Comparison of ENCODE assay signal across 8 cellular contexts in the genomic region with DNA sequence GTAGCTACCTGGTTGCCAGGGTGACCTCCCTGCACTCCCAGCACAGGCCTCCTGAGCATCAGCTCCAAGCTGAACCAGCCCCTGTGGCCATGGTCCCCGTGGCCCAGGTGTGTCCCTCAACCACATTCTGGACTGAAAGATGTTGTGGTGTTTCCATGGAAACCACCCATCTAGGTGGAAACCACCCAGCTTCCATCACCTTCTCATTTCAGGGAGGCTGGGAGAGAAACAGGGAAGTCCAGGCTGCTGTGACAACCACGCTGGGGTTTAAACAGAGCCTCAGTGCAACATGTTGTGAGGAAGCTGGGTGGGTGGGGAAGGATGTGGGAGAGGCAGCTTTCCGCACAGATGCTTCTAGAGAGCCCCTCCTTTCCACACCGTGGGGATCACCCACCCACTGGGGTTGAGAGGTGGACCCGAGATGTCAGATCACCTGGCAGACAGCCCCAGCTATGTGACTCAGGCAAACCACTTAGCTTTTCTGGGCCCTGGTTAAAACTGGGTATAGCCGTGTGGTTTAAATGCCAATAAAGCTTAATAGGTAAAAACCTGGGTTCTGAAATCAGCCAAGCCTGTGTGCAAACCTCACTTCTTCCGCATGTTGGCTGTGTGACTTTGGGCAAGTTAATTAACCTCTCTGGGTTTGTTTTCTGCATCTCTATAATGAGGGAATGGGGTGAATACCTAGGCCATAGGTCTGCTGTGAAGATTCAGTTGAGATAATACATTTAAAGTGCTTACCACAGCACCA. TPM values are rescaled to one million over a fixed set of nuclear protein-coding genes. Genes with fewer than 3 reads are reported as not detected.
DNase-seq lines count a peak whose midpoint lies in the region; ATAC-seq and TF ChIP-seq lines count a peak whose summit lies in the region.

No MANE protein-coding gene starts in this region.

- H3K27ac Mint-ChIP-seq in T-helper 17 cell = peak overlapping the region; percentile 97
- peak overlapping the region; percentile 99 for H3K27ac Mint-ChIP-seq in central memory CD8-positive, alpha-beta T cell (ENCODE audit: low read depth)
- H3K27ac Mint-ChIP-seq in stimulated activated effector memory CD8-positive, alpha-beta T cell treated with anti-CD3 and anti-CD28 coated beads, Interleukin-12 subunit alpha, Interleukin-12 subunit beta, amount 100 ng/mL, for 72 hours = peak overlapping the region; percentile 81

- ATAC-seq in GM21786 (IDR thresholded peaks at IDR 0.05; ENCODE audit: unreplicated experiment) (peak; percentile 28), T-helper 17 cell (peak; percentile 85), gastrocnemius medialis (no peak)
- ATAC-seq in central memory CD8-positive, alpha-beta T cell (replicated peaks; ENCODE audit: extremely low read depth, poor library complexity, severe bottlenecking) = peak; percentile 79
- peak; percentile 82 for ATAC-seq in stimulated activated effector memory CD8-positive, alpha-beta T cell treated with anti-CD3 and anti-CD28 coated beads, Interleukin-12 subunit alpha, Interleukin-12 subunit beta, amount 100 ng/mL, for 72 hours

- DNase-seq in GM10248 (ENCODE audit: extremely low spot score) = peak; percentile 77
- DNase-seq in T-helper 17 cell = peak; percentile 42 to 66 (median 48)
- peak; percentile 50 to 77 for DNase-seq in central memory CD8-positive, alpha-beta T cell (ENCODE audit: low spot score in 2 of 2)
- DNase-seq in stimulated activated effector memory CD8-positive, alpha-beta T cell treated with anti-CD3 and anti-CD28 coated beads, Interleukin-12 subunit alpha, Interleukin-12 subunit beta, amount 100 ng/mL, for 72 hours (ENCODE audit: low spot score in 2 of 2) = peak; percentile 40 to 71
- DNase-seq in NCI-H1417 (lab: John Stamatoyannopoulos, UW) = no peak
- no peak for DNase-seq in gastrocnemius medialis
- no peak for DNase-seq in medulla oblongata (ENCODE audit: extremely low spot score)

- H3K9me3 Mint-ChIP-seq in central memory CD8-positive, alpha-beta T cell = no peaks in the 10 kb centered on the region
- H3K9me3 Mint-ChIP-seq in stimulated activated effector memory CD8-positive, alpha-beta T cell treated with anti-CD3 and anti-CD28 coated beads, Interleukin-12 subunit alpha, Interleukin-12 subunit beta, amount 100 ng/mL, for 72 hours = no peaks in the 10 kb centered on the region

- H3K4me1 ChIP-seq in gastrocnemius medialis = peaks cover 7 to 19% of the 10 kb centered on the region in 2 donors

- POLR2A ChIA-PET in GM10248 (lab: Yijun Ruan, JAX) = interaction anchor here (0.6 to 1.7 kb wide), 5 partner anchors 8 to 236 kb away, joined by 3 to 8 read pairs (median 3); no protein-coding TSS in a partner anchor

- H3K4me3 Mint-ChIP-seq in T-helper 17 cell = peak overlapping the region; percentile 67
- peak overlapping the region; percentile 59 for H3K4me3 Mint-ChIP-seq in central memory CD8-positive, alpha-beta T cell
- H3K4me3 Mint-ChIP-seq in stimulated activated effector memory CD8-positive, alpha-beta T cell treated with anti-CD3 and anti-CD28 coated beads, Interleukin-12 subunit alpha, Interleukin-12 subunit beta, amount 100 ng/mL, for 72 hours = peak overlapping the region; percentile 22

- no peaks in the 10 kb centered on the region for H3K36me3 Mint-ChIP-seq in T-helper 17 cell (ENCODE audit: low read depth)
- peaks cover 12% of the 10 kb centered on the region for H3K36me3 Mint-ChIP-seq in central memory CD8-positive, alpha-beta T cell (ENCODE audit: insufficient read depth)
- peaks cover 100% of the 10 kb centered on the region for H3K36me3 Mint-ChIP-seq in stimulated activated effector memory CD8-positive, alpha-beta T cell treated with anti-CD3 and anti-CD28 coated beads, Interleukin-12 subunit alpha, Interleukin-12 subunit beta, amount 100 ng/mL, for 72 hours

- TF ChIP-seq CTCF in GM10248 (IDR thresholded peaks at IDR 0.05; ENCODE audit: control extremely low read depth, extremely low read depth, low read depth, missing control alignments) (no peak), gastrocnemius medialis (IDR thresholded peaks at IDR 0.05 in 4 of 5, conservative IDR thresholded peaks at IDR 0.05 in 1 of 5) (no peak)

- no peaks in the 10 kb centered on the region for H3K9me3 ChIP-seq in T-helper 17 cell (ENCODE audit: control insufficient read depth, low read length, poor library complexity, severe bottlenecking)
- H3K9me3 ChIP-seq in gastrocnemius medialis = no peaks in the 10 kb centered on the region

- in situ Hi-C loops in gastrocnemius medialis (cut with MboI; ENCODE audit: low sequenced_read_pairs in 4 of 4) = loop anchor here in 1 of 4 donors (5.0 kb wide), 1 partner anchor 50 kb away; no protein-coding TSS in a partner anchor

- H3K4me1 Mint-ChIP-seq in T-helper 17 cell = peaks cover 65% of the 10 kb centered on the region
- peaks cover 82% of the 10 kb centered on the region for H3K4me1 Mint-ChIP-seq in central memory CD8-positive, alpha-beta T cell
- H3K4me1 Mint-ChIP-seq in stimulated activated effector memory CD8-positive, alpha-beta T cell treated with anti-CD3 and anti-CD28 coated beads, Interleukin-12 subunit alpha, Interleukin-12 subunit beta, amount 100 ng/mL, for 72 hours = peaks cover 93% of the 10 kb centered on the region

- no peak overlapping the region for H3K27ac ChIP-seq in gastrocnemius medialis

- no peak overlapping the region for H3K4me3 ChIP-seq in gastrocnemius medialis

- H3K27me3 ChIP-seq in gastrocnemius medialis = no peaks in the 10 kb centered on the region

- intact Hi-C loops in gastrocnemius medialis (cut with DNase I; ENCODE audit: low total_unique reads) = loop anchor here (10.0 kb wide), 1 partner anchor 517 kb away; a partner anchor contains a TSS

- no peaks in the 10 kb centered on the region for H3K27me3 Mint-ChIP-seq in T-helper 17 cell
- H3K27me3 Mint-ChIP-seq in central memory CD8-positive, alpha-beta T cell = no peaks in the 10 kb centered on the region

- peaks cover 0 to 6% of the 10 kb centered on the region in 2 donors for H3K36me3 ChIP-seq in gastrocnemius medialis

- CTCF ChIA-PET in GM10248 (lab: Yijun Ruan, JAX) = interaction anchor here (1.1 to 19.4 kb wide), 9 partner anchors 11 to 517 kb away, joined by 3 to 421 read pairs (median 5); a partner anchor contains a TSS

- no peak for TF ChIP-seq POLR2A in gastrocnemius medialis (IDR thresholded peaks at IDR 0.05)

RNA-seq across cellular contexts. Expression of a gene that starts 46.4 kb away (rescaled TPM):
- total RNA-seq in T-helper 17 cell (100 to 1,000 TPM; 112 to 146 TPM), gastrocnemius medialis (10 to 100 TPM in 3 of 4 donors, 1 to 10 TPM in 1; 4.5 to 17.5 (median 13.5) TPM)

Comparison
In these comparisons a context has a peak if more than half of its experiments do, and no peak if none do; other contexts are left out.
1. DNase-seq: peak in GM10248 (single experiment), T-helper 17 cell (3 of 3), central memory CD8-positive, alpha-beta T cell (2 of 2) and stimulated activated effector memory CD8-positive, alpha-beta T cell treated with anti-CD3 and anti-CD28 coated beads, Interleukin-12 subunit alpha, Interleukin-12 subunit beta, amount 100 ng/mL, for 72 hours (2 of 2); none in NCI-H1417 (0 of 3), gastrocnemius medialis (0 of 2) and medulla oblongata (single experiment).
2. ATAC-seq: peak in GM21786 (single experiment), T-helper 17 cell (single experiment), central memory CD8-positive, alpha-beta T cell (single experiment) and stimulated activated effector memory CD8-positive, alpha-beta T cell treated with anti-CD3 and anti-CD28 coated beads, Interleukin-12 subunit alpha, Interleukin-12 subunit beta, amount 100 ng/mL, for 72 hours (single experiment); none in gastrocnemius medialis (0 of 2).
3. RNA of a gene that starts 46.4 kb away (total RNA-seq): 112 to 146 TPM in T-helper 17 cell; 4.5 to 17.5 TPM in gastrocnemius medialis; every median in the first group is over 4 times any median in the second.
4. Peak in every context shown above with its lines, with median percentiles within 50 percentile points of each other: H3K27ac Mint-ChIP-seq and H3K4me3 Mint-ChIP-seq.